27 cellular contexts compared by ENCODE assay signal in genomic region chr12:125836647-125837046, GRCh38.
"Had no signal": no experiment of that assay in that cellular context is flagged by ENCODE, and none has a peak within 500 bp of the region (broad histone marks: within the 10 kb centered on the region; RNA-seq: fewer than 3 reads in every experiment).

No MANE protein-coding gene starts in this region.

- H3K36me3 ChIP-seq: stomach, suprapubic skin, thoracic aorta, thyroid gland, tibial artery, tibial nerve, transverse colon, upper lobe of left lung, upper lobe of right lung, uterus, vagina had no signal

- H3K9me3 ChIP-seq: stomach, suprapubic skin, testis, thoracic aorta, thyroid gland, tibial artery, transverse colon, upper lobe of left lung, upper lobe of right lung, uterus, vagina had no signal

- ATAC-seq: stimulated activated effector memory CD8-positive, alpha-beta T cell treated with anti-CD3 and anti-CD28 coated beads, Interleukin-12 subunit alpha, Interleukin-12 subunit beta, amount 100 ng/mL, for 72 hours; stimulated activated memory B cell treated with anti-CD40 and anti-IgM and Interleukin-4, amounts not matched to agents 10 μg/mL and 1 μg/mL and 100 μg/mL, for 72 hours; stimulated activated naive B cell treated with anti-CD40 and anti-IgM and Interleukin-4, amounts not matched to agents 10 μg/mL and 1 μg/mL and 100 μg/mL, for 72 hours; stimulated activated naive CD8-positive, alpha-beta T cell treated with anti-CD3 and anti-CD28 coated beads, Interleukin-15, amount 100 ng/mL, for 72 hours; stimulated activated naive CD8-positive, alpha-beta T cell treated with anti-CD3 and anti-CD28 coated beads, Interleukin-15, Interleukin-2, amounts not matched to agents 100 U/mL and 50 U/mL, for 24 hours; upper lobe of right lung had no signal

- H3K27ac ChIP-seq: stomach, suprapubic skin, testis, thoracic aorta, thyroid gland, tibial artery, tibial nerve, transverse colon, upper lobe of left lung, upper lobe of right lung, uterus, vagina had no signal

- FAIRE-seq: urothelium cell line had no signal

- H3K27me3 ChIP-seq: stomach, suprapubic skin, testis, thyroid gland, tibial artery, tibial nerve, transverse colon, upper lobe of left lung, upper lobe of right lung, uterus, vagina had no signal

- H3K4me1 ChIP-seq: stomach, suprapubic skin, testis, thyroid gland, tibial artery, transverse colon, upper lobe of left lung, upper lobe of right lung, uterus, vagina had no signal

- H3K4me3 ChIP-seq: stomach, suprapubic skin, testis, thoracic aorta, thyroid gland, tibial artery, tibial nerve, transverse colon, upper lobe of left lung, upper lobe of right lung, uterus, vagina had no signal

- DNase-seq: stimulated activated CD4-positive, alpha-beta T cell treated with anti-CD3 and anti-CD28 coated beads, Interleukin-2, amount 100 ng/mL, for 48 hours; stimulated activated CD4-positive, alpha-beta T cell treated with anti-CD3 and anti-CD28 coated beads, Interleukin-4, amount 100 ng/mL, for 1 hour; stimulated activated CD4-positive, alpha-beta T cell treated with anti-CD3 and anti-CD28 coated beads, Interleukin-4, amount 100 ng/mL, for 24 hours; stimulated activated CD4-positive, alpha-beta T cell treated with anti-CD3 and anti-CD28 coated beads, Interleukin-4, amount 100 ng/mL, for 4 hours; stimulated activated CD8-positive, alpha-beta memory T cell treated with anti-CD3 and anti-CD28 coated beads, Interleukin-4, amount 100 ng/mL, for 48 hours; stimulated activated naive B cell treated with anti-CD40 and anti-IgM and Interleukin-4, amounts not matched to agents 10 μg/mL and 1 μg/mL and 100 μg/mL, for 72 hours; stimulated activated naive CD4-positive, alpha-beta T cell; stimulated activated naive CD4-positive, alpha-beta T cell treated with Interleukin-2 at 50 U/mL for 16 hours; stimulated activated naive CD8-positive, alpha-beta T cell treated with anti-CD3 and anti-CD28 coated beads, Interleukin-15, amount 100 ng/mL, for 72 hours; stimulated activated naive CD8-positive, alpha-beta T cell treated with anti-CD3 and anti-CD28 coated beads, Interleukin-15, Interleukin-2, amounts not matched to agents 100 U/mL and 50 U/mL, for 24 hours; stomach; substantia nigra; testis; thyroid gland; tibial artery; transverse colon; trophoblast cell; upper lobe of left lung; upper lobe of right lung; uterus had no signal
